In the genomic region with DNA sequence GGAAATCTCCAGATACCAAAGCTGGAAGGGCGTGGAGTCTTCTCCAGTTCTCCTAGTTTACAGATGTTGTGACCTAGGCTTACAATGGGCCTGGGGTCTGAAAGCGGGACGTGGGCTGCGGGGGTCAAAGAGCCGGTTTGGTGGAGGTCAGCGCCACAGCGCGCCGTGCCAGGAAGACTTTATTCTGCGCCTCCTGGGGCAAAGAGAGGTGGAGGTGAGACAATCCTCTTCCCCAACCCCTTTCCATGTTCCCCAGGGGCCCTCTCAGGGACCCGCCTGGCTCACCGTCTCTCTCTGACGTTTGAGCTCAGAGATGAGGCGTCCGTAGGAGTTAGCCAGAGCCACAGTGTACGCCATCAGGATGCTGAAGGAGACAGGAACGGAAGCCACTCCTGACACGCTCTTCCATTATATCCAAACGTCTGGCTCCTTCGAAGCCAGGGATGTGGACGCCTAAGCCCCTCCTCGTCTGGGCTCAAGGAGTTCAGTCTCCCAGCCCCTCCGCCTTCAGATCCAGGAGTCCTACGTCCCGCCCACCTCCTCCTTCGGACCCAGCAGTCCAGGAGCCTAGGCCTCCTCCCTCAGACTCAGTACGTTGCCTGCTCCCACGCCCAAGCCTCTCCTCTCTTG, we compare ENCODE assay signal across 8 cellular contexts. TPM values are rescaled to one million over a fixed set of nuclear protein-coding genes. Genes with fewer than 3 reads are reported as not detected.
DNase-seq lines count a peak whose midpoint lies in the region; ATAC-seq and TF ChIP-seq lines count a peak whose summit lies in the region.

No MANE protein-coding gene starts in this region.

- no peak for TF ChIP-seq CTCF in MM.1S (IDR thresholded peaks at IDR 0.05; ENCODE audit: low read length)
- TF ChIP-seq CTCF in breast epithelium (IDR thresholded peaks at IDR 0.05): no peak

- H3K4me1 ChIP-seq in MM.1S (ENCODE audit: low read length) (peaks cover 13% of the 10 kb centered on the region; the same call in 1 of the 2 replicates), breast epithelium (peaks cover 0 to 7% of the 10 kb centered on the region in 2 donors), mesodermal cell (ENCODE audit: control insufficient read depth, insufficient read depth, low read length, poor library complexity, severe bottlenecking) (peaks cover 10% of the 10 kb centered on the region)

- peak overlapping the region; percentile 91 for H3K4me2 ChIP-seq in MM.1S (ENCODE audit: low read depth, low read length)

- H3K27ac Mint-ChIP-seq in activated T-cell treated with anti-CD3 and anti-CD28 coated beads, Interleukin-2, amount 50 U/mL, for 24 hours: peak overlapping the region; percentile 97

- H4K20me1 ChIP-seq in MM.1S (ENCODE audit: insufficient read depth, low read length): no peaks in the 10 kb centered on the region

- DNase-seq in activated T-cell treated with anti-CD3 and anti-CD28 coated beads, Interleukin-2, amount 50 U/mL, for 24 hours: no peak
- DNase-seq in activated T-cell treated with anti-CD3 and anti-CD28 coated beads, Interleukin-2, amount 50 U/mL, for 1 hour: no peak
- DNase-seq in MM.1S (peak; percentile 20), breast epithelium (ENCODE audit: low spot score in 2 of 2) (no peak), retina (no peak)

- H3K4me1 Mint-ChIP-seq in activated T-cell treated with anti-CD3 and anti-CD28 coated beads, Interleukin-2, amount 50 U/mL, for 24 hours (ENCODE audit: low read depth): peaks cover 61% of the 10 kb centered on the region

- peaks cover 11% of the 10 kb centered on the region for H3K27me3 Mint-ChIP-seq in activated T-cell treated with anti-CD3 and anti-CD28 coated beads, Interleukin-2, amount 50 U/mL, for 24 hours

- intact Hi-C loops in breast epithelium (cut with DNase I; ENCODE audit: low total_unique reads): no loop called here

- peak overlapping the region; percentile 76 for H3K9ac ChIP-seq in MM.1S (ENCODE audit: low read length)

- H3K27ac ChIP-seq in MM.1S (ENCODE audit: low read length): peak overlapping the region; percentile 50; the same call in 1 of the 2 replicates
- H3K27ac ChIP-seq in breast epithelium: peak overlapping the region; percentile 92
- peak overlapping the region; percentile 92 for H3K27ac ChIP-seq in mesodermal cell (ENCODE audit: low read depth, low read length, severe bottlenecking)

- H3F3A ChIP-seq in MM.1S (ENCODE audit: insufficient read depth, low read length): peaks cover 14% of the 10 kb centered on the region

- peaks cover 10% of the 10 kb centered on the region; the same call in 1 of the 2 replicates for H3K27me3 ChIP-seq in MM.1S (replicated peaks; ENCODE audit: insufficient read depth, low read length)
- H3K27me3 ChIP-seq in breast epithelium: no peaks in the 10 kb centered on the region

- H3K9me3 Mint-ChIP-seq in activated T-cell treated with anti-CD3 and anti-CD28 coated beads, Interleukin-2, amount 50 U/mL, for 24 hours: no peaks in the 10 kb centered on the region

- H3K36me3 Mint-ChIP-seq in activated T-cell treated with anti-CD3 and anti-CD28 coated beads, Interleukin-2, amount 50 U/mL, for 24 hours (ENCODE audit: low read depth): peaks cover 40% of the 10 kb centered on the region

- H3K4me3 ChIP-seq in MM.1S (ENCODE audit: low read length) (peak overlapping the region; percentile 82), breast epithelium (peak overlapping the region; percentile 65 to 78 (median 69)), mesodermal cell (ENCODE audit: extremely low read depth, insufficient read depth, low read length, poor library complexity, severe bottlenecking) (peak overlapping the region; percentile 72)

- ATAC-seq in HG03521 (IDR thresholded peaks at IDR 0.05; ENCODE audit: unreplicated experiment) (no peak), GM21786 (IDR thresholded peaks at IDR 0.05; ENCODE audit: unreplicated experiment) (no peak)

- TF ChIP-seq POLR2A in breast epithelium (IDR thresholded peaks at IDR 0.05): no peak

- H3K9me3 ChIP-seq in MM.1S (replicated peaks; ENCODE audit: insufficient read depth, low read length): no peaks in the 10 kb centered on the region
- H3K9me3 ChIP-seq in breast epithelium: no peaks in the 10 kb centered on the region
- peaks cover 3% of the 10 kb centered on the region for H3K9me3 ChIP-seq in mesodermal cell (ENCODE audit: control insufficient read depth, low read length)

- peak overlapping the region; percentile 87 for H3K4me3 Mint-ChIP-seq in activated T-cell treated with anti-CD3 and anti-CD28 coated beads, Interleukin-2, amount 50 U/mL, for 24 hours

- peak overlapping the region; percentile 88 for H2AFZ ChIP-seq in MM.1S (ENCODE audit: low read length)

- H3K9me2 ChIP-seq in MM.1S (replicated peaks; ENCODE audit: insufficient read depth, low read length): no peaks in the 10 kb centered on the region

- 2 to 6% methylated on average over 24 to 27 of the region's 28 CpGs for WGBS in mesodermal cell (ENCODE audit: insufficient coverage in 2 of 2), 2 experiments

- peaks cover 28% of the 10 kb centered on the region for H3K79me2 ChIP-seq in MM.1S (ENCODE audit: low read length)

- H3K36me3 ChIP-seq in MM.1S (replicated peaks; ENCODE audit: insufficient read depth, low read length) (no peaks in the 10 kb centered on the region), breast epithelium (no peaks in the 10 kb centered on the region), mesodermal cell (ENCODE audit: control insufficient read depth, insufficient read depth, low read length) (peaks cover 27% of the 10 kb centered on the region)

RNA-seq across cellular contexts. Expression of a gene that starts 0.8 kb away (rescaled TPM):
- 1 to 10 TPM; 6.4 to 8.5 (median 8.0) TPM for total RNA-seq in breast epithelium
- 6.3 TPM for polyA plus RNA-seq in mesodermal cell (2013, experiment 1 of 2)
- 5.9 TPM for polyA plus RNA-seq in mesodermal cell (2013, experiment 2 of 2)

RNA-seq across cellular contexts. Expression of a gene that starts 12.7 kb away (rescaled TPM):
- total RNA-seq in breast epithelium: 10 to 100 TPM in 2 of 3 donors, under 1 TPM in 1; 0.48 to 41.6 (median 38.0) TPM
- 0.63 TPM for polyA plus RNA-seq in mesodermal cell (2013, experiment 1 of 2)
- polyA plus RNA-seq in mesodermal cell (2013, experiment 2 of 2): 0.76 TPM

RNA-seq across cellular contexts. Expression of a gene that starts 22.7 kb away (rescaled TPM):
- 10 to 100 TPM; 14.6 to 23.4 (median 22.9) TPM for total RNA-seq in breast epithelium
- polyA plus RNA-seq in mesodermal cell (2013, experiment 1 of 2): 59.3 TPM
- 53.7 TPM for polyA plus RNA-seq in mesodermal cell (2013, experiment 2 of 2)

RNA-seq across cellular contexts. Expression of a gene that starts 29.1 kb away (rescaled TPM):
- 10 to 100 TPM; 16.5 to 37.3 (median 24.6) TPM for total RNA-seq in breast epithelium
- polyA plus RNA-seq in mesodermal cell (2013, experiment 1 of 2): 240 TPM
- 192 TPM for polyA plus RNA-seq in mesodermal cell (2013, experiment 2 of 2)

RNA-seq across cellular contexts. Expression of a gene that starts 30.8 kb away (rescaled TPM):
- 10 to 100 TPM; 59.5 to 80.3 (median 74.4) TPM for total RNA-seq in breast epithelium
- polyA plus RNA-seq in mesodermal cell (2013, experiment 1 of 2): 54.2 TPM
- 41.3 TPM for polyA plus RNA-seq in mesodermal cell (2013, experiment 2 of 2)
